In genomic region chr4:151653548-151653918, GRCh38 we compare ENCODE assay signal across 24 cellular contexts.
"Had no signal": no experiment of that assay in that cellular context is flagged by ENCODE, and none has a peak within 500 bp of the region (broad histone marks: within the 10 kb centered on the region; RNA-seq: fewer than 3 reads in every experiment).

No MANE protein-coding gene starts in this region.

- H3K4me1 ChIP-seq: body of pancreas, foreskin keratinocyte, left lung, spleen, thyroid gland, upper lobe of right lung had no signal

- H3K36me3 ChIP-seq: cardiac muscle cell, spleen had no signal

- H3K27ac ChIP-seq: body of pancreas, cardiac muscle cell, epithelial cell of prostate, foreskin keratinocyte, hepatocyte, left lung, spleen, thyroid gland, upper lobe of right lung had no signal

- H3K27me3 ChIP-seq: body of pancreas, cardiac muscle cell, foreskin keratinocyte, hepatocyte, left lung, spleen, thyroid gland, upper lobe of right lung had no signal

- ATAC-seq: body of pancreas; foreskin keratinocyte; left lung; naive thymus-derived CD4-positive, alpha-beta T cell; upper lobe of right lung had no signal

- H2AFZ ChIP-seq: hepatocyte had no signal

- H3K4me3 ChIP-seq: body of pancreas, cardiac muscle cell, hepatocyte, left lung, spleen, thyroid gland, upper lobe of right lung had no signal

- H3K4me2 ChIP-seq: hepatocyte had no signal

- H3K4me1 Mint-ChIP-seq: activated CD4-positive, alpha-beta memory T cell treated with anti-CD3 and anti-CD28 coated beads, Interleukin-2, amount 10 ng/mL, durations not matched to agents 7 days and 5 days; immature natural killer cell; neural crest cell had no signal

- H3K9me3 ChIP-seq: body of pancreas, left lung, spleen, thyroid gland, upper lobe of right lung had no signal

- H3K27ac Mint-ChIP-seq: activated CD4-positive, alpha-beta memory T cell treated with anti-CD3 and anti-CD28 coated beads, Interleukin-2, amount 10 ng/mL, durations not matched to agents 7 days and 5 days; immature natural killer cell; naive thymus-derived CD4-positive, alpha-beta T cell had no signal

- H3K4me3 Mint-ChIP-seq: activated CD4-positive, alpha-beta memory T cell treated with anti-CD3 and anti-CD28 coated beads, Interleukin-2, amount 10 ng/mL, durations not matched to agents 7 days and 5 days; immature natural killer cell; naive thymus-derived CD4-positive, alpha-beta T cell; neural crest cell had no signal

- H3K27me3 Mint-ChIP-seq: activated CD4-positive, alpha-beta memory T cell treated with anti-CD3 and anti-CD28 coated beads, Interleukin-2, amount 10 ng/mL, durations not matched to agents 7 days and 5 days had no signal

- DNase-seq: activated CD4-positive, alpha-beta memory T cell treated with anti-CD3 and anti-CD28 coated beads, Interleukin-2, amount 10 ng/mL, durations not matched to agents 7 days and 5 days; activated CD4-positive, alpha-beta T cell treated with anti-CD3 and anti-CD28 coated beads for 48 hours; activated gamma-delta T cell; activated naive CD4-positive, alpha-beta T cell treated with anti-CD3 and anti-CD28 coated beads, Interleukin-2, amount 50 U/mL, for 16 hours; anterior cingulate cortex; body of pancreas; cortex of kidney; foreskin keratinocyte; glutamatergic neuron; immature natural killer cell; left lung; naive thymus-derived CD4-positive, alpha-beta T cell; posterior cingulate gyrus; retina; spleen; stimulated activated CD4-positive, alpha-beta T cell treated with anti-CD3 and anti-CD28 coated beads, Interleukin-4, amount 100 ng/mL, for 1 hour; stimulated activated naive CD4-positive, alpha-beta T cell treated with Interleukin-2 at 50 U/mL for 16 hours; substantia nigra; thyroid gland; upper lobe of right lung had no signal

- H3K9me3 Mint-ChIP-seq: activated CD4-positive, alpha-beta memory T cell treated with anti-CD3 and anti-CD28 coated beads, Interleukin-2, amount 10 ng/mL, durations not matched to agents 7 days and 5 days; immature natural killer cell; naive thymus-derived CD4-positive, alpha-beta T cell; neural crest cell had no signal
